In the genomic region with DNA sequence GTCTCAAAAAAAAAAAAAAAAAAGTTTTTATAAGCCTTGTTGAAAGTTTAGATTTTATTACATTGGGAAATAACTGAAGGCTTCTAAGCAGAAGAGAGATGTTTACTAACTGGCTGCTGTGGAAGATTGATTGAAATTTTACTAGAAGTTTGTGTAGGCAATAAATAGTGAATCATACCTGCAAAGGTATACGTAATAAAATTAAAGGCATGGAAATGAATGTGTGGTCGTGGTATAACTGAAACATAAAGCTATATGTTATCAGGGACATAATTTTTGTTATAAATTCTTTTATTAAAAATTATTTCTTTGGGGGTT, we compare ENCODE assay signal across 24 cellular contexts. TPM values are rescaled to one million over a fixed set of nuclear protein-coding genes. Genes with fewer than 3 reads are reported as not detected.
DNase-seq lines count a peak whose midpoint lies in the region; ATAC-seq and TF ChIP-seq lines count a peak whose summit lies in the region.
"Had no signal": no experiment of that assay in that cellular context is flagged by ENCODE, and none has a peak within 500 bp of the region (broad histone marks: within the 10 kb centered on the region; RNA-seq: fewer than 3 reads in every experiment).

No MANE protein-coding gene starts in this region.

- H2AK5ac ChIP-seq in trophoblast cell (ENCODE audit: low read length): no peak overlapping the region

- peaks cover 4 to 14% of the 10 kb centered on the region in 2 experiments for H3K4me1 ChIP-seq in trophoblast cell (ENCODE audit: control insufficient read depth in 1 of 2, insufficient read depth in 2 of 2, low read length in 2 of 2)

- H4K12ac ChIP-seq in trophoblast cell (ENCODE audit: low read depth, low read length): no peak overlapping the region

- H3K79me1 ChIP-seq in trophoblast cell (ENCODE audit: low read length): no peaks in the 10 kb centered on the region

- H3K4ac ChIP-seq in trophoblast cell (ENCODE audit: low read depth, low read length): peak overlapping the region; percentile 99

- peak overlapping the region; percentile 88 for H3K27ac Mint-ChIP-seq in activated T-cell treated with anti-CD3 and anti-CD28 coated beads, Interleukin-2, amount 50 U/mL, for 24 hours
- H3K27ac Mint-ChIP-seq in WTC11: 0 out of 2 replicates have a peak overlapping the region, but pooled peaks have one; percentile 49

- no peak overlapping the region for H4K91ac ChIP-seq in trophoblast cell (ENCODE audit: low read depth, low read length)

- no peak overlapping the region for H2AFZ ChIP-seq in trophoblast cell (ENCODE audit: insufficient read depth, low read length, poor library complexity)

- H2BK120ac ChIP-seq in trophoblast cell (ENCODE audit: insufficient read depth, low read length, poor library complexity): no peak overlapping the region

- H3K14ac ChIP-seq in trophoblast cell (ENCODE audit: low read length): no peak overlapping the region

- no peak overlapping the region for H3K27ac ChIP-seq in trophoblast cell (ENCODE audit: low read depth, low read length)
- H3K27ac ChIP-seq: Peyer's patch had no signal

- no peak for ATAC-seq in WTC11
- no peak for ATAC-seq in HG03460 (IDR thresholded peaks at IDR 0.05; ENCODE audit: unreplicated experiment)
- no peak for ATAC-seq in HG02798 (IDR thresholded peaks at IDR 0.05; ENCODE audit: poor library complexity, unreplicated experiment)

- peaks cover 2 to 6% of the 10 kb centered on the region in 2 experiments for H3K36me3 ChIP-seq in trophoblast cell (ENCODE audit: control insufficient read depth in 1 of 2, insufficient read depth in 2 of 2, low read length in 2 of 2)
- H3K36me3 ChIP-seq: Peyer's patch had no signal

- no peak overlapping the region for H3K4me3 ChIP-seq in trophoblast cell (ENCODE audit: low read depth, low read length)
- H3K4me3 ChIP-seq: Peyer's patch had no signal

- H3K4me2 ChIP-seq in trophoblast cell (ENCODE audit: low read length): no peak overlapping the region

- peaks cover 53% of the 10 kb centered on the region for H3K36me3 Mint-ChIP-seq in activated T-cell treated with anti-CD3 and anti-CD28 coated beads, Interleukin-2, amount 50 U/mL, for 24 hours (ENCODE audit: low read depth)
- H3K36me3 Mint-ChIP-seq in WTC11: no peaks in the 10 kb centered on the region

- H3K9me3 ChIP-seq in trophoblast cell (ENCODE audit: insufficient read depth, low read depth, low read length): peaks cover 2% of the 10 kb centered on the region
- H3K9me3 ChIP-seq: Peyer's patch had no signal

- WGBS in trophoblast cell (ENCODE audit: extremely low coverage, insufficient coverage, insufficient read length): no CpG with 5 or more reads among the region's 2 CpGs

- H2BK12ac ChIP-seq in trophoblast cell (ENCODE audit: low read length): no peak overlapping the region

- no peak overlapping the region for H3K4me3 Mint-ChIP-seq in activated T-cell treated with anti-CD3 and anti-CD28 coated beads, Interleukin-2, amount 50 U/mL, for 24 hours
- no peak overlapping the region for H3K4me3 Mint-ChIP-seq in WTC11
- H3K4me3 Mint-ChIP-seq: H9 had no signal

- H3K27me3 Mint-ChIP-seq in activated T-cell treated with anti-CD3 and anti-CD28 coated beads, Interleukin-2, amount 50 U/mL, for 24 hours: no peaks in the 10 kb centered on the region
- H3K27me3 Mint-ChIP-seq in WTC11 (ENCODE audit: low read depth): no peaks in the 10 kb centered on the region
- H3K27me3 Mint-ChIP-seq: CD4-positive, CD25-positive, alpha-beta regulatory T cell had no signal

- peaks cover 76% of the 10 kb centered on the region for H3K4me1 Mint-ChIP-seq in activated T-cell treated with anti-CD3 and anti-CD28 coated beads, Interleukin-2, amount 50 U/mL, for 24 hours (ENCODE audit: low read depth)
- peaks cover 25% of the 10 kb centered on the region for H3K4me1 Mint-ChIP-seq in WTC11

- no peak overlapping the region for H2BK5ac ChIP-seq in trophoblast cell (ENCODE audit: low read depth, low read length, poor library complexity)

- H3K9ac ChIP-seq in trophoblast cell (ENCODE audit: low read length): no peak overlapping the region

- POLR2A ChIA-PET in HEK293T (lab: Yijun Ruan, JAX) (interaction anchor here (1.0 to 1.7 kb wide), 3 partner anchors 9 to 55 kb away, joined by 3 to 10 read pairs (median 3); a partner anchor contains a TSS), WTC11 (lab: Charles Lee) (interaction anchor here (0.6 kb wide), 1 partner anchor 54 kb away, joined by 8 read pairs; no protein-coding TSS in a partner anchor)

- no peak for DNase-seq in activated T-cell treated with anti-CD3 and anti-CD28 coated beads, Interleukin-2, amount 50 U/mL, for 24 hours
- DNase-seq in activated T-cell treated with anti-CD3 and anti-CD28 coated beads for 4 hours (no peak), HEK293T (ENCODE audit: extremely low spot score) (no peak), WTC11 (ENCODE audit: low spot score) (no peak), trophoblast cell (no peak), dermis blood vessel endothelial cell (no peak)
- DNase-seq: CD4-positive, CD25-positive, alpha-beta regulatory T cell; COR-L47; DMS79; H9; KG1; MV-4-11; NCI-H1105 treated with DMSO at 0.1 percent for 48 hours; NCI-H2029 treated with DMSO at 0.1 percent for 48 hours; NCI-H2171; NCI-H345; NCI-H524 treated with DMSO at 0.1 percent for 48 hours; NCI-H82; Peyer's patch had no signal

- no peak overlapping the region for H3K23ac ChIP-seq in trophoblast cell (ENCODE audit: low read length)

- H4K8ac ChIP-seq in trophoblast cell (ENCODE audit: low read depth, low read length): no peak overlapping the region

- H3K27me3 ChIP-seq in trophoblast cell (ENCODE audit: insufficient read depth, low read length): no peaks in the 10 kb centered on the region
- H3K27me3 ChIP-seq: Peyer's patch had no signal

- TF ChIP-seq CTCF in WTC11 (IDR thresholded peaks at IDR 0.05): no peak

- CTCF ChIA-PET in HEK293T (lab: Yijun Ruan, JAX): interaction anchor here (0.5 to 1.6 kb wide), 3 partner anchors 13 to 22 kb away, joined by 3 read pairs; no protein-coding TSS in a partner anchor
- CTCF ChIA-PET in WTC11 (lab: Charles Lee): no interaction called here

- peaks cover 40% of the 10 kb centered on the region for H3K79me2 ChIP-seq in trophoblast cell (ENCODE audit: control insufficient read depth, insufficient read depth, low read length, poor library complexity)

- H3K9me3 Mint-ChIP-seq in activated T-cell treated with anti-CD3 and anti-CD28 coated beads, Interleukin-2, amount 50 U/mL, for 24 hours: no peaks in the 10 kb centered on the region
- H3K9me3 Mint-ChIP-seq in WTC11: no peaks in the 10 kb centered on the region
- H3K9me3 Mint-ChIP-seq: CD4-positive, CD25-positive, alpha-beta regulatory T cell; H9 had no signal

- no peak overlapping the region for H3K18ac ChIP-seq in trophoblast cell (ENCODE audit: low read length)

TF ChIP-seq in HEK293T, 16 proteins besides CTCF, POLR2A, EP300 and RAD21:
- TF ChIP-seq HDGF (IDR thresholded peaks at IDR 0.05; ENCODE audit: borderline replicate concordance) (no peak), ZNF384 (IDR thresholded peaks at IDR 0.05) (peak; percentile 80; the same call in 1 of the 2 replicates)

TF ChIP-seq in WTC11, 78 proteins besides CTCF, POLR2A, EP300 and RAD21 (continues in another document):
- TF ChIP-seq, protein P1, sequence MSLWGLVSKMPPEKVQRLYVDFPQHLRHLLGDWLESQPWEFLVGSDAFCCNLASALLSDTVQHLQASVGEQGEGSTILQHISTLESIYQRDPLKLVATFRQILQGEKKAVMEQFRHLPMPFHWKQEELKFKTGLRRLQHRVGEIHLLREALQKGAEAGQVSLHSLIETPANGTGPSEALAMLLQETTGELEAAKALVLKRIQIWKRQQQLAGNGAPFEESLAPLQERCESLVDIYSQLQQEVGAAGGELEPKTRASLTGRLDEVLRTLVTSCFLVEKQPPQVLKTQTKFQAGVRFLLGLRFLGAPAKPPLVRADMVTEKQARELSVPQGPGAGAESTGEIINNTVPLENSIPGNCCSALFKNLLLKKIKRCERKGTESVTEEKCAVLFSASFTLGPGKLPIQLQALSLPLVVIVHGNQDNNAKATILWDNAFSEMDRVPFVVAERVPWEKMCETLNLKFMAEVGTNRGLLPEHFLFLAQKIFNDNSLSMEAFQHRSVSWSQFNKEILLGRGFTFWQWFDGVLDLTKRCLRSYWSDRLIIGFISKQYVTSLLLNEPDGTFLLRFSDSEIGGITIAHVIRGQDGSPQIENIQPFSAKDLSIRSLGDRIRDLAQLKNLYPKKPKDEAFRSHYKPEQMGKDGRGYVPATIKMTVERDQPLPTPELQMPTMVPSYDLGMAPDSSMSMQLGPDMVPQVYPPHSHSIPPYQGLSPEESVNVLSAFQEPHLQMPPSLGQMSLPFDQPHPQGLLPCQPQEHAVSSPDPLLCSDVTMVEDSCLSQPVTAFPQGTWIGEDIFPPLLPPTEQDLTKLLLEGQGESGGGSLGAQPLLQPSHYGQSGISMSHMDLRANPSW (CRISPR knock-in tag; conservative IDR thresholded peaks at IDR 0.05; ENCODE audit: low read depth): no peak
- TF ChIP-seq ZBTB21 (CRISPR knock-in tag; IDR thresholded peaks at IDR 0.05; ENCODE audit: borderline replicate concordance) (no peak), CREB1 (CRISPR knock-in tag; IDR thresholded peaks at IDR 0.05) (no peak)
- TF ChIP-seq, protein P2, sequence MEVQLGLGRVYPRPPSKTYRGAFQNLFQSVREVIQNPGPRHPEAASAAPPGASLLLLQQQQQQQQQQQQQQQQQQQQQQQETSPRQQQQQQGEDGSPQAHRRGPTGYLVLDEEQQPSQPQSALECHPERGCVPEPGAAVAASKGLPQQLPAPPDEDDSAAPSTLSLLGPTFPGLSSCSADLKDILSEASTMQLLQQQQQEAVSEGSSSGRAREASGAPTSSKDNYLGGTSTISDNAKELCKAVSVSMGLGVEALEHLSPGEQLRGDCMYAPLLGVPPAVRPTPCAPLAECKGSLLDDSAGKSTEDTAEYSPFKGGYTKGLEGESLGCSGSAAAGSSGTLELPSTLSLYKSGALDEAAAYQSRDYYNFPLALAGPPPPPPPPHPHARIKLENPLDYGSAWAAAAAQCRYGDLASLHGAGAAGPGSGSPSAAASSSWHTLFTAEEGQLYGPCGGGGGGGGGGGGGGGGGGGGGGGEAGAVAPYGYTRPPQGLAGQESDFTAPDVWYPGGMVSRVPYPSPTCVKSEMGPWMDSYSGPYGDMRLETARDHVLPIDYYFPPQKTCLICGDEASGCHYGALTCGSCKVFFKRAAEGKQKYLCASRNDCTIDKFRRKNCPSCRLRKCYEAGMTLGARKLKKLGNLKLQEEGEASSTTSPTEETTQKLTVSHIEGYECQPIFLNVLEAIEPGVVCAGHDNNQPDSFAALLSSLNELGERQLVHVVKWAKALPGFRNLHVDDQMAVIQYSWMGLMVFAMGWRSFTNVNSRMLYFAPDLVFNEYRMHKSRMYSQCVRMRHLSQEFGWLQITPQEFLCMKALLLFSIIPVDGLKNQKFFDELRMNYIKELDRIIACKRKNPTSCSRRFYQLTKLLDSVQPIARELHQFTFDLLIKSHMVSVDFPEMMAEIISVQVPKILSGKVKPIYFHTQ (CRISPR knock-in tag; IDR thresholded peaks at IDR 0.05): no peak

RNA-seq across cellular contexts. Expression of a gene that starts 8.7 kb away (rescaled TPM):
- total RNA-seq in WTC11 (2021): 182 to 190 TPM (median 186 TPM) in 3 replicates
- 128 and 131 TPM in 2 replicates for polyA plus RNA-seq in trophoblast cell (2013)
- 21.4 and 31.5 TPM in 2 replicates for total RNA-seq in dermis blood vessel endothelial cell

RNA-seq across cellular contexts. Expression of a gene that starts 20.4 kb away (rescaled TPM):
- total RNA-seq in WTC11 (2021): 43.3 to 45.3 TPM (median 45.3 TPM) in 3 replicates
- polyA plus RNA-seq in trophoblast cell (2013): 19.4 and 20.6 TPM in 2 replicates
- total RNA-seq in dermis blood vessel endothelial cell: 33.2 and 35.4 TPM in 2 replicates

RNA-seq across cellular contexts. Expression of a gene that starts 39.2 kb away (rescaled TPM):
- total RNA-seq in WTC11 (2021) (not detected in 3 replicates), dermis blood vessel endothelial cell (not detected in 2 replicates)
- not detected in 2 replicates for polyA plus RNA-seq in trophoblast cell (2013)
- total RNA-seq: A673; CD4-positive, CD25-positive, alpha-beta regulatory T cell; H9; M059J had no signal
- polyA plus RNA-seq: BJ; CD4-positive, CD25-positive, alpha-beta regulatory T cell had no signal
